Comparison of ENCODE assay signal across 2 cellular contexts in the genomic region with DNA sequence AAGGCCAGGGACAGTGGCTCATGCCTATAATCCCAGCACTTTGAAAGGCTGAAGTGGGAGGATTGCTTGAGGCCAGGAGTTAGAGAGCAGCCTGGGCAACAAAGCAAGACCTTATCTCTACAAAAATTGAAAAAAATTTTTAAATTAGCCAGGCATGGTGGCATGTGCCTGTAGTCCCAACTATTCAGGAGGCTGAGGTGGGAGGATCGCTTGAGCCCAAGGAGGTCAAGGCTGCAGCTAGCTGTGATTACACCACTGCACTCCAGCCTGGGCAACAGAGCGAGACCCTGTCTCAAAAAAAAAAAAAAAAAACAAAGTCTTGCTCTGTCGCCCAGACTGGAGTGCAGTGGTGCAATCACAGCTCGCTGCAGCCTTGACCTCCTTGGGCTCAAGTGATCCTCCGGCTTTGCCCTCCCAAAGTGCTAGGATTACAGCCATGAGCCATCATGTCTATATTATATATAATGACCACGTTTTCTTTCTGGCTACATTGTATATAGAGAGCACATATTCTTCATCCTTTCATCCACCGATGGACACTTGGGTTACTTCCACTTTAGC. TPM values are rescaled to one million over a fixed set of nuclear protein-coding genes. Genes with fewer than 3 reads are reported as not detected.
"Had no signal": no experiment of that assay in that cellular context is flagged by ENCODE, and none has a peak within 500 bp of the region (broad histone marks: within the 10 kb centered on the region; RNA-seq: fewer than 3 reads in every experiment).

No MANE protein-coding gene starts in this region.

RNA-seq across cellular contexts. Expression of a gene that starts 40.6 kb away (rescaled TPM):
- total RNA-seq: myocyte had no signal
- polyA plus RNA-seq: neural cell had no signal
